Comparison of ENCODE assay signal across 9 cellular contexts in genomic region chr6:49958180-49958579, GRCh38. TPM values are rescaled to one million over a fixed set of nuclear protein-coding genes. Genes with fewer than 3 reads are reported as not detected.
"Had no signal": no experiment of that assay in that cellular context is flagged by ENCODE, and none has a peak within 500 bp of the region (broad histone marks: within the 10 kb centered on the region; RNA-seq: fewer than 3 reads in every experiment).

No MANE protein-coding gene starts in this region.

- H3K4me2 ChIP-seq: KMS-11 had no signal

- H3K27ac ChIP-seq: HL-60, KMS-11 had no signal

- FAIRE-seq: HTR-8/SVneo had no signal

- H3K9ac ChIP-seq: KMS-11 had no signal

- DNase-seq: IMR-90, KBM-7, KG1 had no signal

RNA-seq across cellular contexts. Expression of gene DEFB114, which starts 5.8 kb away (rescaled TPM):
- total RNA-seq: HT-29, HT1080, IMR-90 had no signal
- polyA plus RNA-seq: IgD-negative memory B cell, IMR-90 had no signal

RNA-seq across cellular contexts. Expression of gene DEFB113, which starts 11.2 kb away (rescaled TPM):
- total RNA-seq: HT-29, HT1080, IMR-90 had no signal
- polyA plus RNA-seq: IgD-negative memory B cell, IMR-90 had no signal
